In the genomic region with DNA sequence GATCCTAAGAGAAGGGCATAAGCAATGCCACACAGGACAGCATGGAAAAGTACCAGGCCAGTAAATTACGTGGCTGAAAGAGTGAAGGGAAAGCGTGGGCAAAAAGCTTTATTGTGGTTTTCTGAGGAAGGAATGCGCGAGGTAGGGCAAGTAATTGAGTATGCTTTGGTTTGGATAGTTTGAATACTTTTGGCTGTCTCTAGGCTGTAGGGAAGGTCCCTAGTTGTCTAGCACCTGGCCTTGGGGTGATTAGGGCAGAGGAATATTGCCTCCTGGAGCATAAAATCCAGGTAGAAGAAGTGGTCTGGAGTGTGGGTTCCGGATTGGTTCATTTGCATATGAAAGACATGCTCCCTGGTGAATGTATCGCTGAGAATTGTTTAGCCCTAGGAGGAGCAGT, we compare ENCODE assay signal across 23 cellular contexts. TPM values are rescaled to one million over a fixed set of nuclear protein-coding genes. Genes with fewer than 3 reads are reported as not detected.
"Had no signal": no experiment of that assay in that cellular context is flagged by ENCODE, and none has a peak within 500 bp of the region (broad histone marks: within the 10 kb centered on the region; RNA-seq: fewer than 3 reads in every experiment).

No MANE protein-coding gene starts in this region.

- H3K27ac ChIP-seq: RWPE1 had no signal

- H3K9ac ChIP-seq: SK-N-SH had no signal

- ATAC-seq: HepG2, Panc1, PC-3 had no signal

- DNase-seq: IMR-90, Karpas-422, KG1, MM.1S, NCI-H1092 treated with DMSO at 0.1 percent for 48 hours, NCI-H1436, NCI-H187, NCI-H2029, NCI-H2081 treated with DMSO at 0.1 percent for 48 hours, NCI-H226, NCI-H446, NCI-H510A, NCI-H524 treated with DMSO at 0.1 percent for 48 hours, NCI-H69, NCI-H774, PC-3, SHP77, SK-N-SH, SW 1271, T-helper 1 cell had no signal

- H3K9me3 ChIP-seq: SK-N-SH had no signal

- H3K4me2 ChIP-seq: SK-N-SH had no signal

RNA-seq across cellular contexts. Expression of a gene that starts 46.4 kb away (rescaled TPM):
- total RNA-seq: IMR-90, PC-3 had no signal
- polyA plus RNA-seq: IMR-90 had no signal
